In the genomic region with DNA sequence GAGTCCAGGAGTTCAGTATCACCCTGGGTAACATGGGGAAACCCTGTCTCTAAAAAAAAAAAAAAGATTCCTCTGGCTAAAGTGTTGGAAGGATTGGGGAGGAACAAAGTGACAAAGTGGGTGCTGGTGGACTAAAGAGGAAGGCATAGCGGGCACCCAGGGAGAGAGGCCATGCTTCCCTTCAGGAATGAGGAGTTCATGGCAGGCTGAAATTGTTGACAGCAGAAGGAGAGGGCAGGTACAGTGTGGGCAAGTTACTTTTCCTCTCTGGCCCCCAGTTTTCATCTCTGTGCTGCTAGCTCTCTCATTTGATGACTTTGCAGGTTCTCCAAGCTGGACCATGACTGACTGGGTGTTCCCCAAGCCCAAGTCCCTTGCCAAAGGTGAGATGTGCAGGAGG, we compare ENCODE assay signal across 25 cellular contexts. TPM values are rescaled to one million over a fixed set of nuclear protein-coding genes. Genes with fewer than 3 reads are reported as not detected.
"Had no signal": no experiment of that assay in that cellular context is flagged by ENCODE, and none has a peak within 500 bp of the region (broad histone marks: within the 10 kb centered on the region; RNA-seq: fewer than 3 reads in every experiment).

No MANE protein-coding gene starts in this region.

- H3K36me3 ChIP-seq: esophagus squamous epithelium, gastrocnemius medialis, heart right ventricle, left lung, lower lobe of right lung had no signal

- H3K27ac ChIP-seq: coronary artery, dorsolateral prefrontal cortex, esophagus squamous epithelium, gastrocnemius medialis, heart right ventricle, left lung, lower lobe of right lung had no signal

- H3K4me3 ChIP-seq: coronary artery, dorsolateral prefrontal cortex, esophagus squamous epithelium, gastrocnemius medialis, heart right ventricle, left lung, lower lobe of right lung, mucosa of descending colon had no signal

- H3K9me3 ChIP-seq: gastrocnemius medialis, mucosa of descending colon had no signal

- H3K27ac Mint-ChIP-seq: mesothelial cell of epicardium had no signal

- H3K4me3 Mint-ChIP-seq: mesothelial cell of epicardium had no signal

- H3K4me1 ChIP-seq: gastrocnemius medialis, left lung had no signal

- ATAC-seq: gastrocnemius medialis, heart right ventricle, left cardiac atrium, left lung, left ventricle myocardium superior, lower lobe of right lung, mucosa of descending colon had no signal

- DNase-seq: dermis blood vessel endothelial cell; dorsolateral prefrontal cortex; effector CD4-positive, alpha-beta T cell; effector memory CD4-positive, alpha-beta T cell; esophagus squamous epithelium; foreskin fibroblast; foreskin melanocyte; gastrocnemius medialis; glutamatergic neuron; head of caudate nucleus; heart right ventricle; hippocampal formation; left cardiac atrium; left lung; left ventricle myocardium superior; lower lobe of right lung; mesenchymal stem cell; mucosa of descending colon had no signal

- FAIRE-seq: colon, endothelial cell of umbilical vein, islet of Langerhans, keratinocyte had no signal

- H3K36me3 Mint-ChIP-seq: mesothelial cell of epicardium had no signal

- H3K9me3 Mint-ChIP-seq: mesothelial cell of epicardium had no signal

RNA-seq across cellular contexts. Expression of gene SYT13, which starts 4.4 kb away (rescaled TPM):
- total RNA-seq: dermis blood vessel endothelial cell, endothelial cell of umbilical vein, lower lobe of right lung, mesenteric fat pad had no signal
- polyA plus RNA-seq: endothelial cell of umbilical vein, keratinocyte had no signal
